8 cellular contexts compared by ENCODE assay signal in the genomic region with DNA sequence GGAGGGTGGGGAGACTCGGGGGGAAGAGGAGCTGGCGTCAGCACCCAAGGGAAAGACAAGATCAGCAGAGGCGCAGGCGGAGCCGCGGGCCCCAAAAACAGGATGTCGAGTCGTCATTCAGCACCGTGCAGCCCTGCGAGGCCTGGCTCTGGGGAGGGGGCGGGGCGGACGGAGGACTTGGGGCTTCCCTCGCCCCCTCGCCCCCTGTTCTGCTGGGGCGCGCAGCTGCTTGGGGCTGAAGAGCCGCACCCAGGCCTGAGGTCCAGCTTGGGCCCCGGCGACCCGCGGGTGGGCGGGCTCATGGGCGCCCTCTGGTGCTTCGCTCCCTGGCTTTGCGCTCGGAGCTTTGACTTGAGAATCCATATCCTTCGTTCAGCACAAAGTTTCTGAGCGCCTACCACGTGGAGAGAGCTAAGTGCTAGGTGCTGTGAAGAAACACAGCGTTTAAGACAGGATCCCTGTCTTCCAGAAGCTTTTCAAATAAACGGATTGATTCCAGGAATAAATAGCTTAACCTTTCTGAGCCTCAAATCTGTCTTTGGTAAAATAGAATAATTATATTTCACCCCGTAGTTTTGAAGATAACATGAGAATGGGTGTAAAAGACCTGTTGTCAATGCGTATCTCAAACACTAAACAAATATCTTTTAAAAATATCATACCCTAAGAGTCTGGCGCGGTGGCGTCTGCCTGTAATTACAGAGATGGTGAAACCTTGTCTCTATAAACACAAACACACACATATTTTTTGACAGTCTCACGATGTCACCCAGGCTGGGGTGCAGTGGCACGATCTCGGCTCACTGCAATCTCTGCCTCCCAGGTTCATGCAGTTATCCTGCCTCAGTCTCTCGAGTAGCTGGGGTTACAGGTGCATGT. TPM values are rescaled to one million over a fixed set of nuclear protein-coding genes. Genes with fewer than 3 reads are reported as not detected.
DNase-seq lines count a peak whose midpoint lies in the region; ATAC-seq and TF ChIP-seq lines count a peak whose summit lies in the region.

No MANE protein-coding gene starts in this region.

- H3K4me1 Mint-ChIP-seq in endothelial cell (ENCODE audit: unreplicated experiment) (peaks cover 36% of the 10 kb centered on the region), mesothelial cell of epicardium (peaks cover 16% of the 10 kb centered on the region)
- H3K4me1 Mint-ChIP-seq in stimulated activated naive CD8-positive, alpha-beta T cell treated with anti-CD3 and anti-CD28 coated beads, Interleukin-15, amount 100 ng/mL, for 72 hours = peaks cover 69% of the 10 kb centered on the region

- DNase-seq in D341Med (ENCODE audit: low spot score) (peak; percentile 87), NCI-H748 treated with DMSO at 0.1 percent for 48 hours (lab: John Stamatoyannopoulos, UW) (peak; percentile 65), endothelial cell (ENCODE audit: low spot score) (peak; percentile 87), mesothelial cell of epicardium (ENCODE audit: low spot score in 2 of 2, unreplicated experiment in 2 of 2) (peak; percentile 54 to 79)
- peak in 2 of 3 experiments; percentile 80 to 95 for DNase-seq in activated CD8-positive, alpha-beta memory T cell treated with anti-CD3 and anti-CD28 coated beads for 48 hours (ENCODE audit: low read depth in 2 of 3, low spot score in 2 of 3)
- peak; percentile 97 to 99 for DNase-seq in stimulated activated naive CD8-positive, alpha-beta T cell treated with anti-CD3 and anti-CD28 coated beads, Interleukin-15, amount 100 ng/mL, for 72 hours

- H3K36me3 Mint-ChIP-seq in endothelial cell (ENCODE audit: low read depth, unreplicated experiment) (peaks cover 23% of the 10 kb centered on the region), mesothelial cell of epicardium (no peaks in the 10 kb centered on the region)

- H3K4me3 Mint-ChIP-seq in endothelial cell (ENCODE audit: unreplicated experiment) (peak overlapping the region; percentile 84), mesothelial cell of epicardium (peak overlapping the region; percentile 79)
- H3K4me3 Mint-ChIP-seq in stimulated activated naive CD8-positive, alpha-beta T cell treated with anti-CD3 and anti-CD28 coated beads, Interleukin-15, amount 100 ng/mL, for 72 hours = peak overlapping the region; percentile 87 to 95

- H3K9me3 Mint-ChIP-seq in endothelial cell (ENCODE audit: unreplicated experiment) (no peaks in the 10 kb centered on the region), mesothelial cell of epicardium (no peaks in the 10 kb centered on the region)
- no peaks in the 10 kb centered on the region for H3K9me3 Mint-ChIP-seq in stimulated activated naive CD8-positive, alpha-beta T cell treated with anti-CD3 and anti-CD28 coated beads, Interleukin-15, amount 100 ng/mL, for 72 hours

- peak; percentile 56 for ATAC-seq in GM19452 (IDR thresholded peaks at IDR 0.05; ENCODE audit: unreplicated experiment)
- ATAC-seq in HG03558 (IDR thresholded peaks at IDR 0.05; ENCODE audit: extremely low read depth, unreplicated experiment) = peak; percentile 36
- no peak for ATAC-seq in stimulated activated naive CD8-positive, alpha-beta T cell treated with anti-CD3 and anti-CD28 coated beads, Interleukin-15, amount 100 ng/mL, for 72 hours

- peak overlapping the region; percentile 61 for H3K27ac Mint-ChIP-seq in endothelial cell (ENCODE audit: unreplicated experiment)
- H3K27ac Mint-ChIP-seq in mesothelial cell of epicardium = peak overlapping the region; percentile 87
- H3K27ac Mint-ChIP-seq in stimulated activated naive CD8-positive, alpha-beta T cell treated with anti-CD3 and anti-CD28 coated beads, Interleukin-15, amount 100 ng/mL, for 72 hours = peak overlapping the region; percentile 93 to 98

- H3K27me3 Mint-ChIP-seq in endothelial cell (ENCODE audit: unreplicated experiment) (peaks cover 16% of the 10 kb centered on the region), mesothelial cell of epicardium (ENCODE audit: low read depth) (no peaks in the 10 kb centered on the region)
- H3K27me3 Mint-ChIP-seq in stimulated activated naive CD8-positive, alpha-beta T cell treated with anti-CD3 and anti-CD28 coated beads, Interleukin-15, amount 100 ng/mL, for 72 hours = no peaks in the 10 kb centered on the region

- TF ChIP-seq CTCF in endothelial cell (IDR thresholded peaks at IDR 0.05; ENCODE audit: unreplicated experiment) (peak; percentile 62), mesothelial cell of epicardium (IDR thresholded peaks at IDR 0.05; ENCODE audit: unreplicated experiment) (no peak)

RNA-seq across cellular contexts. Expression of a gene that starts 0.9 kb away (rescaled TPM):
- total RNA-seq in endothelial cell (ENCODE audit: unreplicated experiment) (76.5 TPM), mesothelial cell of epicardium (23.8 to 24.7 TPM (median 24.2 TPM) in 3 replicates)

RNA-seq across cellular contexts. Expression of a gene that starts 13.8 kb away (rescaled TPM):
- total RNA-seq in endothelial cell (ENCODE audit: unreplicated experiment) (35.9 TPM), mesothelial cell of epicardium (41.2 to 43.9 TPM (median 43.7 TPM) in 3 replicates)

RNA-seq across cellular contexts. Expression of a gene that starts 33.3 kb away (rescaled TPM):
- total RNA-seq in endothelial cell (ENCODE audit: unreplicated experiment) (22.7 TPM), mesothelial cell of epicardium (43.2 to 47.6 TPM (median 47.4 TPM) in 3 replicates)

RNA-seq across cellular contexts. Expression of a gene that starts 44.3 kb away (rescaled TPM):
- total RNA-seq in endothelial cell (ENCODE audit: unreplicated experiment) (59.9 TPM), mesothelial cell of epicardium (82.6 to 85.4 TPM (median 83.3 TPM) in 3 replicates)
